ENCODE assay signal across 9 cellular contexts in the genomic region with DNA sequence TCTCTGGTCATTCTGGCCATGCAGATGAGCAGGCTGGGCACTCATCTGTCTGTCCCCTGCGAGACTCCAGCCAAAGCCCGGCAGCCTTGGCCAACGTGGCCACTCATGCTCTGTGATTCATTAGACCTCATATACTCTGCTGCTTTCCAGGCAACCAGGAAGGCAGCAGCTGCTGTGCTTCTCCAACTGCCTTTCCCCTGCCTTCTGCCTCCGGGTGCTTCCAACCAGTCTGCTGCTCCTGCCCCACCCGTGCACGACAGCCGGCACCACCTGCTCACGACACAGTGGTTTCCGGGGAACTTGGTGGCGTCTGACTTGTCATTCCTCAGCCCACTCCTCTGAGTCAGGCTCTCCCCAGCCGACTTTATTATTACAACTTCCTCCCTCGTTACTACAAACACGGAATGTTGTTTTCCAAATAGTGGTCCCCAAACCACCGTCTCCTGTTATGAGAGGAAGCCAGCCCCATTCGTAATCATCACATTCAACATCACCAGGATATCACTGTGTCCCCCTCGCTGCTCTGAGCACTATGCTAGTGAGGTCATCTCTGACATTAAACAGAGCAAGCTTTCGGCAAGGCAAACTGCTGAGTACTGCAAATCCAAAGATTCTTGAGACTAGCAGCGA.
DNase-seq lines count a peak whose midpoint lies in the region; ATAC-seq and TF ChIP-seq lines count a peak whose summit lies in the region.
"Had no signal": no experiment of that assay in that cellular context is flagged by ENCODE, and none has a peak within 500 bp of the region (broad histone marks: within the 10 kb centered on the region; RNA-seq: fewer than 3 reads in every experiment).

No MANE protein-coding gene starts in this region.

- H3K4me1 Mint-ChIP-seq in glutamatergic neuron (ENCODE audit: low read depth, unreplicated experiment): peaks cover 26% of the 10 kb centered on the region

- H3K36me3 Mint-ChIP-seq in glutamatergic neuron (ENCODE audit: unreplicated experiment): no peaks in the 10 kb centered on the region

- peak overlapping the region; percentile 20 for H3K4me3 ChIP-seq in skeletal muscle cell (ENCODE audit: low read depth, low read length)

- peak overlapping the region; percentile 40 for H3K4me3 Mint-ChIP-seq in glutamatergic neuron (ENCODE audit: unreplicated experiment)

- peaks cover 20% of the 10 kb centered on the region for H3K27me3 Mint-ChIP-seq in glutamatergic neuron (ENCODE audit: unreplicated experiment)

- peak overlapping the region; percentile 95 for H3K27ac Mint-ChIP-seq in glutamatergic neuron (ENCODE audit: unreplicated experiment)

- H3K9me3 Mint-ChIP-seq in glutamatergic neuron (ENCODE audit: unreplicated experiment): peaks cover 20% of the 10 kb centered on the region

- no peak for TF ChIP-seq CTCF in glutamatergic neuron (IDR thresholded peaks at IDR 0.05; ENCODE audit: partially characterized antibody, unreplicated experiment)

- ATAC-seq in HG03571 (IDR thresholded peaks at IDR 0.05; ENCODE audit: unreplicated experiment): no peak

- peak; percentile 71 for DNase-seq in EL
- DNase-seq in RPMI7951 (ENCODE audit: low read depth): peak; percentile 84
- DNase-seq in glutamatergic neuron: peak; percentile 87
- DNase-seq in skeletal muscle cell (ENCODE audit: low read depth): peak; percentile 69
- DNase-seq in NCI-H1436 treated with DMSO at 0.1 percent for 48 hours (lab: John Stamatoyannopoulos, UW): no peak
- DNase-seq in NOMO-1 treated with dmso at 0.1 percent for 144 hours (lab: John Stamatoyannopoulos, UW; ENCODE audit: unreplicated experiment): no peak
- no peak for DNase-seq in GDM1 (lab: John Stamatoyannopoulos, UW)
- DNase-seq: Kasumi-1 had no signal

Comparison
In these comparisons a context has a peak if more than half of its experiments do, and no peak if none do; other contexts are left out.
1. DNase-seq: peak in EL (single experiment), RPMI7951 (single experiment), glutamatergic neuron (single experiment) and skeletal muscle cell (single experiment); none in NCI-H1436 treated with DMSO at 0.1 percent for 48 hours (single experiment), NOMO-1 treated with dmso at 0.1 percent for 144 hours (single experiment) and GDM1 (single experiment).